3 cellular contexts compared by ENCODE assay signal in the genomic region with DNA sequence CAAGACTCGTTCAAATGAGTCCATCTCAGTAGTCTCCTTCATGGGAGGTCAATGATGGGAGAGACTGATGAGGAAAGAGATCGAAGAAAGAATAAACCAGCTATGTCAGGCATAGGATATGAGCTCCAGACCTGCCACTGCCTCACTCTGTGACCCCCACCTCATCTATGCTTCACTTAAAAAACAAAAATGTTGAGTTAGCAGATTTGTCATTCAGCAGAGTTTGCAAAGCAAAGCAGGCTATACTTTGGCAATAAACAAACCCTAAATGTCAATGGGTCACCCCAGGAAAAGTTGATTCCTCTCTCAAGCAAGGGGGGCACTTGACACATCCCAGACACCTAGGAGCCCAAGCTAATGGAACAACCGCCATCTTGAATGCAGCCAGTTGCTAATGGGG.
A peak's percentile ranks its signal among the peaks of the same experiment; 100 is the strongest.
TF ChIP-seq lines count a peak whose summit lies in the region.

No MANE protein-coding gene starts in this region.

TF ChIP-seq in A549, 52 proteins besides CTCF, POLR2A, EP300 and RAD21:
- TF ChIP-seq PHF8 (IDR thresholded peaks at IDR 0.05; ENCODE audit: borderline replicate concordance, low read depth) (no peak), EHF (CRISPR knock-in tag; IDR thresholded peaks at IDR 0.05) (no peak), MAFK (IDR thresholded peaks at IDR 0.05; ENCODE audit: partially characterized antibody) (peak; percentile 82)
- TF ChIP-seq, protein P1, sequence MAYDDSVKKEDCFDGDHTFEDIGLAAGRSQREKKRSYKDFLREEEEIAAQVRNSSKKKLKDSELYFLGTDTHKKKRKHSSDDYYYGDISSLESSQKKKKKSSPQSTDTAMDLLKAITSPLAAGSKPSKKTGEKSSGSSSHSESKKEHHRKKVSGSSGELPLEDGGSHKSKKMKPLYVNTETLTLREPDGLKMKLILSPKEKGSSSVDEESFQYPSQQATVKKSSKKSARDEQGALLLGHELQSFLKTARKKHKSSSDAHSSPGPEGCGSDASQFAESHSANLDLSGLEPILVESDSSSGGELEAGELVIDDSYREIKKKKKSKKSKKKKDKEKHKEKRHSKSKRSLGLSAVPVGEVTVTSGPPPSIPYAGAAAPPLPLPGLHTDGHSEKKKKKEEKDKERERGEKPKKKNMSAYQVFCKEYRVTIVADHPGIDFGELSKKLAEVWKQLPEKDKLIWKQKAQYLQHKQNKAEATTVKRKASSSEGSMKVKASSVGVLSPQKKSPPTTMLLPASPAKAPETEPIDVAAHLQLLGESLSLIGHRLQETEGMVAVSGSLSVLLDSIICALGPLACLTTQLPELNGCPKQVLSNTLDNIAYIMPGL (CRISPR knock-in tag; IDR thresholded peaks at IDR 0.05; ENCODE audit: borderline replicate concordance): no peak

TF ChIP-seq in IMR-90, 13 proteins besides CTCF, POLR2A, EP300 and RAD21 (continued from another document):
- TF ChIP-seq NFE2L2 (IDR thresholded peaks at IDR 0.05; ENCODE audit: low read depth, low read length): no peak
- TF ChIP-seq RCOR1 (IDR thresholded peaks at IDR 0.05; ENCODE audit: insufficient replicate concordance, low read length): no peak
- TF ChIP-seq FOS (IDR thresholded peaks at IDR 0.05; ENCODE audit: low read depth, low read length): no peak
- TF ChIP-seq RFX5 (IDR thresholded peaks at IDR 0.05; ENCODE audit: low read depth, low read length): no peak

TF ChIP-seq in K562, 482 proteins besides CTCF, POLR2A, EP300 and RAD21:
- TF ChIP-seq, protein P2, sequence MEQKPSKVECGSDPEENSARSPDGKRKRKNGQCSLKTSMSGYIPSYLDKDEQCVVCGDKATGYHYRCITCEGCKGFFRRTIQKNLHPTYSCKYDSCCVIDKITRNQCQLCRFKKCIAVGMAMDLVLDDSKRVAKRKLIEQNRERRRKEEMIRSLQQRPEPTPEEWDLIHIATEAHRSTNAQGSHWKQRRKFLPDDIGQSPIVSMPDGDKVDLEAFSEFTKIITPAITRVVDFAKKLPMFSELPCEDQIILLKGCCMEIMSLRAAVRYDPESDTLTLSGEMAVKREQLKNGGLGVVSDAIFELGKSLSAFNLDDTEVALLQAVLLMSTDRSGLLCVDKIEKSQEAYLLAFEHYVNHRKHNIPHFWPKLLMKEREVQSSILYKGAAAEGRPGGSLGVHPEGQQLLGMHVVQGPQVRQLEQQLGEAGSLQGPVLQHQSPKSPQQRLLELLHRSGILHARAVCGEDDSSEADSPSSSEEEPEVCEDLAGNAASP (IDR thresholded peaks at IDR 0.05): no peak
- TF ChIP-seq, protein P3, sequence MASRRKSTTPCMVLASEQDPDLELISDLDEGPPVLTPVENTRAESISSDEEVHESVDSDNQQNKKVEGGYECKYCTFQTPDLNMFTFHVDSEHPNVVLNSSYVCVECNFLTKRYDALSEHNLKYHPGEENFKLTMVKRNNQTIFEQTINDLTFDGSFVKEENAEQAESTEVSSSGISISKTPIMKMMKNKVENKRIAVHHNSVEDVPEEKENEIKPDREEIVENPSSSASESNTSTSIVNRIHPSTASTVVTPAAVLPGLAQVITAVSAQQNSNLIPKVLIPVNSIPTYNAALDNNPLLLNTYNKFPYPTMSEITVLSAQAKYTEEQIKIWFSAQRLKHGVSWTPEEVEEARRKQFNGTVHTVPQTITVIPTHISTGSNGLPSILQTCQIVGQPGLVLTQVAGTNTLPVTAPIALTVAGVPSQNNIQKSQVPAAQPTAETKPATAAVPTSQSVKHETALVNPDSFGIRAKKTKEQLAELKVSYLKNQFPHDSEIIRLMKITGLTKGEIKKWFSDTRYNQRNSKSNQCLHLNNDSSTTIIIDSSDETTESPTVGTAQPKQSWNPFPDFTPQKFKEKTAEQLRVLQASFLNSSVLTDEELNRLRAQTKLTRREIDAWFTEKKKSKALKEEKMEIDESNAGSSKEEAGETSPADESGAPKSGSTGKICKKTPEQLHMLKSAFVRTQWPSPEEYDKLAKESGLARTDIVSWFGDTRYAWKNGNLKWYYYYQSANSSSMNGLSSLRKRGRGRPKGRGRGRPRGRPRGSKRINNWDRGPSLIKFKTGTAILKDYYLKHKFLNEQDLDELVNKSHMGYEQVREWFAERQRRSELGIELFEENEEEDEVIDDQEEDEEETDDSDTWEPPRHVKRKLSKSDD (conservative IDR thresholded peaks at IDR 0.05; ENCODE audit: low read length): no peak
- TF ChIP-seq ZNF76 (CRISPR knock-in tag; IDR thresholded peaks at IDR 0.05; ENCODE audit: borderline replicate concordance) (no peak), ZNF408 (CRISPR knock-in tag; IDR thresholded peaks at IDR 0.05; ENCODE audit: low read depth) (no peak), RFX7 (CRISPR knock-in tag; IDR thresholded peaks at IDR 0.05) (no peak), NFIX (CRISPR knock-in tag; IDR thresholded peaks at IDR 0.05; ENCODE audit: low read depth) (no peak), TCF7L2 (IDR thresholded peaks at IDR 0.05; ENCODE audit: low read depth, low read length) (no peak), ARID1B (IDR thresholded peaks at IDR 0.05) (no peak), ZNF696 (CRISPR knock-in tag; conservative IDR thresholded peaks at IDR 0.05) (no peak), ZNF668 (CRISPR knock-in tag; IDR thresholded peaks at IDR 0.05) (no peak), SETDB1 (IDR thresholded peaks at IDR 0.05; ENCODE audit: low read length) (no peak), ZNF134 (CRISPR knock-in tag; conservative IDR thresholded peaks at IDR 0.05) (no peak), BHLHE40 (IDR thresholded peaks at IDR 0.05; ENCODE audit: low read length) (no peak), MYC (IDR thresholded peaks at IDR 0.05; ENCODE audit: low read depth, low read length) (no peak), MYC (CRISPR knock-in tag; IDR thresholded peaks at IDR 0.05; ENCODE audit: borderline replicate concordance, low read depth) (no peak), POLR2AphosphoS2 (IDR thresholded peaks at IDR 0.05; ENCODE audit: low read length) (no peak), XRCC4 (IDR thresholded peaks at IDR 0.05; ENCODE audit: extremely low read depth, insufficient read depth, insufficient read length) (no peak), ZNF584 (CRISPR knock-in tag; IDR thresholded peaks at IDR 0.05; ENCODE audit: low read depth) (no peak), CREM (IDR thresholded peaks at IDR 0.05; ENCODE audit: low read depth) (no peak), MAFG (tag; conservative IDR thresholded peaks at IDR 0.05) (peak; percentile 71), IRF2 (CRISPR knock-in tag; IDR thresholded peaks at IDR 0.05) (no peak), C11orf30 (IDR thresholded peaks at IDR 0.05; ENCODE audit: low read depth) (peak; percentile 72), CEBPB (tag; IDR thresholded peaks at IDR 0.05) (no peak), BRF1 (IDR thresholded peaks at IDR 0.05; ENCODE audit: borderline replicate concordance, extremely low read depth, insufficient read length) (no peak), ZNF316 (IDR thresholded peaks at IDR 0.05) (peak; percentile 82)
- TF ChIP-seq, protein P4, sequence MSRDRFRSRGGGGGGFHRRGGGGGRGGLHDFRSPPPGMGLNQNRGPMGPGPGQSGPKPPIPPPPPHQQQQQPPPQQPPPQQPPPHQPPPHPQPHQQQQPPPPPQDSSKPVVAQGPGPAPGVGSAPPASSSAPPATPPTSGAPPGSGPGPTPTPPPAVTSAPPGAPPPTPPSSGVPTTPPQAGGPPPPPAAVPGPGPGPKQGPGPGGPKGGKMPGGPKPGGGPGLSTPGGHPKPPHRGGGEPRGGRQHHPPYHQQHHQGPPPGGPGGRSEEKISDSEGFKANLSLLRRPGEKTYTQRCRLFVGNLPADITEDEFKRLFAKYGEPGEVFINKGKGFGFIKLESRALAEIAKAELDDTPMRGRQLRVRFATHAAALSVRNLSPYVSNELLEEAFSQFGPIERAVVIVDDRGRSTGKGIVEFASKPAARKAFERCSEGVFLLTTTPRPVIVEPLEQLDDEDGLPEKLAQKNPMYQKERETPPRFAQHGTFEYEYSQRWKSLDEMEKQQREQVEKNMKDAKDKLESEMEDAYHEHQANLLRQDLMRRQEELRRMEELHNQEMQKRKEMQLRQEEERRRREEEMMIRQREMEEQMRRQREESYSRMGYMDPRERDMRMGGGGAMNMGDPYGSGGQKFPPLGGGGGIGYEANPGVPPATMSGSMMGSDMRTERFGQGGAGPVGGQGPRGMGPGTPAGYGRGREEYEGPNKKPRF (IDR thresholded peaks at IDR 0.05; ENCODE audit: low read depth, low read length): no peak
- TF ChIP-seq, protein P5, sequence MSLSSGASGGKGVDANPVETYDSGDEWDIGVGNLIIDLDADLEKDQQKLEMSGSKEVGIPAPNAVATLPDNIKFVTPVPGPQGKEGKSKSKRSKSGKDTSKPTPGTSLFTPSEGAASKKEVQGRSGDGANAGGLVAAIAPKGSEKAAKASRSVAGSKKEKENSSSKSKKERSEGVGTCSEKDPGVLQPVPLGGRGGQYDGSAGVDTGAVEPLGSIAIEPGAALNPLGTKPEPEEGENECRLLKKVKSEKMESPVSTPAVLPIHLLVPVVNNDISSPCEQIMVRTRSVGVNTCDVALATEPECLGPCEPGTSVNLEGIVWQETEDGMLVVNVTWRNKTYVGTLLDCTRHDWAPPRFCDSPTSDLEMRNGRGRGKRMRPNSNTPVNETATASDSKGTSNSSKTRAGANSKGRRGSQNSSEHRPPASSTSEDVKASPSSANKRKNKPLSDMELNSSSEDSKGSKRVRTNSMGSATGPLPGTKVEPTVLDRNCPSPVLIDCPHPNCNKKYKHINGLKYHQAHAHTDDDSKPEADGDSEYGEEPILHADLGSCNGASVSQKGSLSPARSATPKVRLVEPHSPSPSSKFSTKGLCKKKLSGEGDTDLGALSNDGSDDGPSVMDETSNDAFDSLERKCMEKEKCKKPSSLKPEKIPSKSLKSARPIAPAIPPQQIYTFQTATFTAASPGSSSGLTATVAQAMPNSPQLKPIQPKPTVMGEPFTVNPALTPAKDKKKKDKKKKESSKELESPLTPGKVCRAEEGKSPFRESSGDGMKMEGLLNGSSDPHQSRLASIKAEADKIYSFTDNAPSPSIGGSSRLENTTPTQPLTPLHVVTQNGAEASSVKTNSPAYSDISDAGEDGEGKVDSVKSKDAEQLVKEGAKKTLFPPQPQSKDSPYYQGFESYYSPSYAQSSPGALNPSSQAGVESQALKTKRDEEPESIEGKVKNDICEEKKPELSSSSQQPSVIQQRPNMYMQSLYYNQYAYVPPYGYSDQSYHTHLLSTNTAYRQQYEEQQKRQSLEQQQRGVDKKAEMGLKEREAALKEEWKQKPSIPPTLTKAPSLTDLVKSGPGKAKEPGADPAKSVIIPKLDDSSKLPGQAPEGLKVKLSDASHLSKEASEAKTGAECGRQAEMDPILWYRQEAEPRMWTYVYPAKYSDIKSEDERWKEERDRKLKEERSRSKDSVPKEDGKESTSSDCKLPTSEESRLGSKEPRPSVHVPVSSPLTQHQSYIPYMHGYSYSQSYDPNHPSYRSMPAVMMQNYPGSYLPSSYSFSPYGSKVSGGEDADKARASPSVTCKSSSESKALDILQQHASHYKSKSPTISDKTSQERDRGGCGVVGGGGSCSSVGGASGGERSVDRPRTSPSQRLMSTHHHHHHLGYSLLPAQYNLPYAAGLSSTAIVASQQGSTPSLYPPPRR (CRISPR knock-in tag; IDR thresholded peaks at IDR 0.05; ENCODE audit: borderline replicate concordance): no peak
